In genomic region chr6:3294921-3295871, GRCh38 we compare ENCODE assay signal across 8 cellular contexts. TPM values are rescaled to one million over a fixed set of nuclear protein-coding genes. Genes with fewer than 3 reads are reported as not detected.
DNase-seq lines count a peak whose midpoint lies in the region; FAIRE-seq and TF ChIP-seq lines count a peak whose summit lies in the region.

No MANE protein-coding gene starts in this region.

- DNase-seq in NCI-H526 treated with DMSO at 0.1 percent for 48 hours (lab: John Stamatoyannopoulos, UW) (peak; percentile 71), epithelial cell of proximal tubule (ENCODE audit: low read depth) (no peak), pons (ENCODE audit: low spot score) (peak; percentile 49), frontal cortex (ENCODE audit: low spot score in 2 of 2) (no peak), NCI-H128 (lab: John Stamatoyannopoulos, UW; ENCODE audit: unreplicated experiment) (no peak), NCI-H446 (lab: John Stamatoyannopoulos, UW) (no peak)
- no peak for DNase-seq in activated T-helper 1 cell treated with anti-CD3 and anti-CD28 coated beads, Interleukin-12 subunit alpha, Interleukin-12 subunit beta, Interleukin-2, Interleukin-4 antibody, amounts not matched to agents 30 ng/mL and 10 ng/mL and 1 ng/mL, durations not matched to agents 14 hours and 24 hours and 36 hours (ENCODE audit: low spot score)

- H3K27ac Mint-ChIP-seq in activated T-helper 1 cell treated with anti-CD3 and anti-CD28 coated beads, Interleukin-12 subunit alpha, Interleukin-12 subunit beta, Interleukin-2, Interleukin-4 antibody, amounts not matched to agents 30 ng/mL and 10 ng/mL and 1 ng/mL, durations not matched to agents 14 hours and 24 hours and 36 hours = no peak overlapping the region

- H3K4me3 ChIP-seq in epithelial cell of proximal tubule (ENCODE audit: low read depth, low read length) = no peak overlapping the region

- no peaks in the 10 kb centered on the region for H3K9me3 Mint-ChIP-seq in activated T-helper 1 cell treated with anti-CD3 and anti-CD28 coated beads, Interleukin-12 subunit alpha, Interleukin-12 subunit beta, Interleukin-2, Interleukin-4 antibody, amounts not matched to agents 30 ng/mL and 10 ng/mL and 1 ng/mL, durations not matched to agents 14 hours and 24 hours and 36 hours

- H3K27me3 Mint-ChIP-seq in activated T-helper 1 cell treated with anti-CD3 and anti-CD28 coated beads, Interleukin-12 subunit alpha, Interleukin-12 subunit beta, Interleukin-2, Interleukin-4 antibody, amounts not matched to agents 30 ng/mL and 10 ng/mL and 1 ng/mL, durations not matched to agents 14 hours and 24 hours and 36 hours (ENCODE audit: insufficient read depth) = no peaks in the 10 kb centered on the region

- H3K4me3 Mint-ChIP-seq in activated T-helper 1 cell treated with anti-CD3 and anti-CD28 coated beads, Interleukin-12 subunit alpha, Interleukin-12 subunit beta, Interleukin-2, Interleukin-4 antibody, amounts not matched to agents 30 ng/mL and 10 ng/mL and 1 ng/mL, durations not matched to agents 14 hours and 24 hours and 36 hours = no peak overlapping the region

- intact Hi-C loops in activated T-helper 1 cell treated with anti-CD3 and anti-CD28 coated beads, Interleukin-12 subunit alpha, Interleukin-12 subunit beta, Interleukin-2, Interleukin-4 antibody, amounts not matched to agents 30 ng/mL and 10 ng/mL and 1 ng/mL, durations not matched to agents 14 hours and 24 hours and 36 hours (cut with micrococcal nuclease) = no loop called here

- TF ChIP-seq CTCF in GM12873 (IDR thresholded peaks at IDR 0.05; ENCODE audit: insufficient read depth, low read depth, low read length, missing control alignments) (peak; percentile 12), epithelial cell of proximal tubule (conservative IDR thresholded peaks at IDR 0.05; ENCODE audit: low read depth, low read length) (peak; percentile 63)

- H3K4me1 Mint-ChIP-seq in activated T-helper 1 cell treated with anti-CD3 and anti-CD28 coated beads, Interleukin-12 subunit alpha, Interleukin-12 subunit beta, Interleukin-2, Interleukin-4 antibody, amounts not matched to agents 30 ng/mL and 10 ng/mL and 1 ng/mL, durations not matched to agents 14 hours and 24 hours and 36 hours (ENCODE audit: low read depth) = no peaks in the 10 kb centered on the region

- no peak for FAIRE-seq in frontal cortex (lab: Jason Lieb, UNC)

- H3K36me3 Mint-ChIP-seq in activated T-helper 1 cell treated with anti-CD3 and anti-CD28 coated beads, Interleukin-12 subunit alpha, Interleukin-12 subunit beta, Interleukin-2, Interleukin-4 antibody, amounts not matched to agents 30 ng/mL and 10 ng/mL and 1 ng/mL, durations not matched to agents 14 hours and 24 hours and 36 hours (ENCODE audit: low read depth) = no peaks in the 10 kb centered on the region

RNA-seq across cellular contexts. Expression of gene PSMG4, which starts 36.4 kb away (rescaled TPM):
- total RNA-seq in epithelial cell of proximal tubule (24.6 and 28.6 TPM in 2 replicates), frontal cortex (32.2 TPM)
- total RNA-seq in activated T-helper 1 cell treated with anti-CD3 and anti-CD28 coated beads, Interleukin-12 subunit alpha, Interleukin-12 subunit beta, Interleukin-2, Interleukin-4 antibody, amounts not matched to agents 30 ng/mL and 10 ng/mL and 1 ng/mL, durations not matched to agents 14 hours and 24 hours and 36 hours = 32.1 and 35.4 TPM in 2 replicates

Comparison
In these comparisons a context has a peak if more than half of its experiments do, and no peak if none do; other contexts are left out.
1. DNase-seq: peak in NCI-H526 treated with DMSO at 0.1 percent for 48 hours (single experiment) and pons (single experiment); none in epithelial cell of proximal tubule (single experiment), frontal cortex (0 of 2), NCI-H128 (single experiment), NCI-H446 (0 of 2) and activated T-helper 1 cell treated with anti-CD3 and anti-CD28 coated beads, Interleukin-12 subunit alpha, Interleukin-12 subunit beta, Interleukin-2, Interleukin-4 antibody, amounts not matched to agents 30 ng/mL and 10 ng/mL and 1 ng/mL, durations not matched to agents 14 hours and 24 hours and 36 hours (single experiment).